Comparison of ENCODE assay signal across 8 cellular contexts in the genomic region with DNA sequence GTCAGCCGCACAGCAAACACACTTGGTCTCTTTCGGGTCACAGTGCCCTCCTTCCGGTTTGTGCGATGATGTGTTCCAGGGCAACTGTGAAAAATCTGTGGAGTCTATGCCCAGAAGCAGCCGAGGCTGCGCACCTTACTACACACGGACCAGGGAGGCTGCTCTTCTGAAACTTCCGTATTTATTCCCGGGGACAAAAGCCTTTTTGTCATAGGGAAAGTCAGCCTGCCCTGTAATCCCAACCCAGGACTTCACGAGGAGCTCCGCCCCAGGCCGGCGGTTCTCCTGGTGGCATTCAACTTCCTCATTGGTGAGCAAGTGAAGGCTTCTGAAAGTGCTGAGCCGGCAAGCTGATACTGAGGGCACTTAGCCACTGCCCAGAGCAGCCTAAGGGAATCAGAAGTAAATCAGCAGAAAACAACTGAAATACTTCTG.
A peak's percentile ranks its signal among the peaks of the same experiment; 100 is the strongest.
DNase-seq lines count a peak whose midpoint lies in the region; ATAC-seq and TF ChIP-seq lines count a peak whose summit lies in the region.

No MANE protein-coding gene starts in this region.

- peak overlapping the region; percentile 34 for H2AK9ac ChIP-seq in IMR-90 (replicated peaks; ENCODE audit: low read depth, low read length, poor library complexity)

- TF ChIP-seq RAD21 in IMR-90 (IDR thresholded peaks at IDR 0.05; ENCODE audit: low read length): no peak

- peak overlapping the region; percentile 78 to 94; a peak in 3 of 4 replicates for H4K8ac ChIP-seq in IMR-90 (ENCODE audit: low read depth in 2 of 2, low read length in 2 of 2)

- H2BK120ac ChIP-seq in IMR-90 (ENCODE audit: low read depth, low read length): peak overlapping the region; percentile 89

- no TSS peak for BruUV-seq in IMR-90 (replicated peaks; lab: Mats Ljungman, UMichigan)

- WGBS in IMR-90 (ENCODE audit: extremely low coverage in 2 of 2, insufficient read length in 1 of 2), 2 experiments: 82% methylated on average over 7 of the region's 14 CpGs; no CpG with 5 or more reads in 1 of the 2 experiments

- peak overlapping the region; percentile 1 for H3K9ac ChIP-seq in IMR-90 (ENCODE audit: low read depth, low read length)

- no peak overlapping the region for H3K4me3 Mint-ChIP-seq in activated CD8-positive, alpha-beta T cell treated with anti-CD3 and anti-CD28 coated beads for 36 hours

- peak overlapping the region; percentile 71; the same call in 2 of the 3 replicates for H2BK15ac ChIP-seq in IMR-90 (ENCODE audit: low read depth, low read length)

- H4K20me1 ChIP-seq in IMR-90 (ENCODE audit: insufficient read depth, low read length): peaks cover 39% of the 10 kb centered on the region; the same call in 1 of the 2 replicates

- ATAC-seq in IMR-90 (ENCODE audit: low read depth): no peak
- peak; percentile 39 for ATAC-seq in activated CD8-positive, alpha-beta T cell treated with anti-CD3 and anti-CD28 coated beads for 36 hours
- ATAC-seq in HG03175 (IDR thresholded peaks at IDR 0.05; ENCODE audit: unreplicated experiment): no peak

- peak overlapping the region; percentile 11 for H3K4me2 ChIP-seq in IMR-90 (ENCODE audit: low read depth, low read length)

- intact Hi-C loops in IMR-90 (cut with micrococcal nuclease): no loop called here
- intact Hi-C loops in activated CD8-positive, alpha-beta T cell treated with anti-CD3 and anti-CD28 coated beads for 36 hours (cut with micrococcal nuclease): no loop called here

- H3K4ac ChIP-seq in IMR-90 (ENCODE audit: low read depth, low read length): peak overlapping the region; percentile 88

- H2AK5ac ChIP-seq in IMR-90 (ENCODE audit: low read depth, low read length): peak overlapping the region; percentile 91; the same call in 1 of the 2 replicates

- H3K9me3 ChIP-seq in IMR-90 (ENCODE audit: control insufficient read depth, insufficient read depth, low read length): no peaks in the 10 kb centered on the region

- H3K18ac ChIP-seq in IMR-90 (ENCODE audit: low read depth, low read length): peak overlapping the region; percentile 49

- no peaks in the 10 kb centered on the region for H3K27me3 ChIP-seq in IMR-90 (ENCODE audit: control insufficient read depth, insufficient read depth, low read length)

- dilution Hi-C loops in IMR-90 (cut with HindIII; ENCODE audit: low sequenced_read_pairs, unreplicated experiment): no loop called here

- no peaks in the 10 kb centered on the region for H3K36me3 ChIP-seq in IMR-90 (ENCODE audit: control insufficient read depth, insufficient read depth, low read length)

- H3K9me1 ChIP-seq in IMR-90 (ENCODE audit: insufficient read depth, low read length): peaks cover 18% of the 10 kb centered on the region

- peaks cover 5% of the 10 kb centered on the region for H3K27me3 Mint-ChIP-seq in activated CD8-positive, alpha-beta T cell treated with anti-CD3 and anti-CD28 coated beads for 36 hours

- peak overlapping the region; percentile 69 for H2AFZ ChIP-seq in IMR-90 (replicated peaks; ENCODE audit: low read length, poor library complexity)

- no peak for TF ChIP-seq CTCF in IMR-90 (conservative IDR thresholded peaks at IDR 0.05; ENCODE audit: low read depth, low read length)
- TF ChIP-seq CTCF in activated CD8-positive, alpha-beta T cell treated with anti-CD3 and anti-CD28 coated beads for 36 hours (IDR thresholded peaks at IDR 0.05): no peak

- H2BK5ac ChIP-seq in IMR-90 (ENCODE audit: low read depth, low read length, poor library complexity, severe bottlenecking): peak overlapping the region; percentile 75

- peak overlapping the region; percentile 58 for H3K27ac ChIP-seq in IMR-90 (ENCODE audit: insufficient read depth, low read length)
- H3K27ac ChIP-seq in skin epidermis: peak overlapping the region in 19 of 21 experiments; percentile 39 to 85 (median 74)

- H3K36me3 Mint-ChIP-seq in activated CD8-positive, alpha-beta T cell treated with anti-CD3 and anti-CD28 coated beads for 36 hours (ENCODE audit: low read depth): no peaks in the 10 kb centered on the region

- no peaks in the 10 kb centered on the region for H3K9me3 Mint-ChIP-seq in activated CD8-positive, alpha-beta T cell treated with anti-CD3 and anti-CD28 coated beads for 36 hours

- CTCF ChIA-PET in IMR-90 (lab: Yijun Ruan, JAX): no interaction called here
- CTCF ChIA-PET in activated CD8-positive, alpha-beta T cell treated with anti-CD3 and anti-CD28 coated beads for 36 hours (lab: Charles Lee): interaction anchor here (1.1 kb wide), 1 partner anchor 11 kb away, joined by 3 read pairs; no protein-coding TSS in a partner anchor

- peak overlapping the region; percentile 46; the same call in 1 of the 2 replicates for H3K23ac ChIP-seq in IMR-90 (ENCODE audit: low read depth, low read length)

- in situ Hi-C loops in IMR-90 (cut with MboI; ENCODE audit: low sequenced_read_pairs): loop anchor here (25.0 kb wide), 1 partner anchor 619 kb away; no protein-coding TSS in a partner anchor

- no peak overlapping the region for H3K4me3 ChIP-seq in IMR-90 (ENCODE audit: insufficient read depth, low read depth, low read length)
- peak overlapping the region in 6 of 7 experiments; percentile 0 to 34 (median 15) for H3K4me3 ChIP-seq in skin epidermis

- peak; percentile 80 for DNase-seq in EH (ENCODE audit: low read depth)
- no peak for DNase-seq in IMR-90
- peak; percentile 16 for DNase-seq in activated CD8-positive, alpha-beta T cell treated with anti-CD3 and anti-CD28 coated beads for 36 hours
- DNase-seq in hypothalamus (lab: John Stamatoyannopoulos, UW): peak in 30 of 51 donors; percentile 3 to 55 (median 16)
- no peak for DNase-seq in NCI-H146 treated with DMSO at 0.1 percent for 48 hours (lab: John Stamatoyannopoulos, UW; ENCODE audit: unreplicated experiment)
- no peak for DNase-seq in NCI-H1105 (lab: John Stamatoyannopoulos, UW)

- peak overlapping the region; percentile 83 for H3K14ac ChIP-seq in IMR-90 (replicated peaks; ENCODE audit: low read depth, low read length)

- peaks cover 17 to 60% of the 10 kb centered on the region in 2 experiments; a peak in 3 of 4 replicates for H3K79me1 ChIP-seq in IMR-90 (ENCODE audit: low read depth in 1 of 2, low read length in 2 of 2)

- POLR2A ChIA-PET in IMR-90 (lab: Charles Lee; ENCODE audit: unreplicated experiment): no interaction called here
- POLR2A ChIA-PET in activated CD8-positive, alpha-beta T cell treated with anti-CD3 and anti-CD28 coated beads for 36 hours (lab: Charles Lee): no interaction called here

- no peak overlapping the region for H3K27ac Mint-ChIP-seq in activated CD8-positive, alpha-beta T cell treated with anti-CD3 and anti-CD28 coated beads for 36 hours

- H3K56ac ChIP-seq in IMR-90 (ENCODE audit: extremely low read depth, insufficient read depth, low read length): peak overlapping the region; percentile 59

- peaks cover 5% of the 10 kb centered on the region for H3K4me1 Mint-ChIP-seq in activated CD8-positive, alpha-beta T cell treated with anti-CD3 and anti-CD28 coated beads for 36 hours (ENCODE audit: low read depth)

- peak overlapping the region; percentile 84 for H2BK20ac ChIP-seq in IMR-90 (ENCODE audit: low read depth, low read length)

- H4K91ac ChIP-seq in IMR-90 (ENCODE audit: insufficient read depth, low read depth, low read length): peak overlapping the region; percentile 73

- H3K4me1 ChIP-seq in IMR-90 (ENCODE audit: control insufficient read depth, insufficient read depth, low read length): peaks cover 29% of the 10 kb centered on the region

- TF ChIP-seq POLR2A in IMR-90 (IDR thresholded peaks at IDR 0.05; ENCODE audit: low read depth, low read length): no peak

- peak overlapping the region; percentile 75 for H4K5ac ChIP-seq in IMR-90 (ENCODE audit: low read depth, low read length)

TF ChIP-seq in IMR-90, 13 proteins besides CTCF, POLR2A, EP300 and RAD21:
- TF ChIP-seq MAFK (IDR thresholded peaks at IDR 0.05; ENCODE audit: low read depth, low read length): peak; percentile 69
- no peak for TF ChIP-seq MAZ (IDR thresholded peaks at IDR 0.05; ENCODE audit: borderline replicate concordance, low read depth, low read length)

Comparison
In these comparisons a context has a peak if more than half of its experiments do, and no peak if none do; other contexts are left out.
1. DNase-seq: peak in EH (single experiment), activated CD8-positive, alpha-beta T cell treated with anti-CD3 and anti-CD28 coated beads for 36 hours (single experiment) and hypothalamus (30 of 51); none in IMR-90 (single experiment), NCI-H146 treated with DMSO at 0.1 percent for 48 hours (single experiment) and NCI-H1105 (single experiment).